35 cellular contexts compared by ENCODE assay signal in genomic region chr21:32424674-32425073, GRCh38. TPM values are rescaled to one million over a fixed set of nuclear protein-coding genes. Genes with fewer than 3 reads are reported as not detected.
DNase-seq lines count a peak whose midpoint lies in the region; ATAC-seq and TF ChIP-seq lines count a peak whose summit lies in the region.
"Had no signal": no experiment of that assay in that cellular context is flagged by ENCODE, and none has a peak within 500 bp of the region (broad histone marks: within the 10 kb centered on the region; RNA-seq: fewer than 3 reads in every experiment).

No MANE protein-coding gene starts in this region.

- H3K27me3 ChIP-seq in RWPE2 (ENCODE audit: insufficient read depth, poor library complexity, severe bottlenecking) (no peaks in the 10 kb centered on the region), fibroblast of lung (ENCODE audit: control insufficient read depth, insufficient read depth, low read length) (no peaks in the 10 kb centered on the region)
- H3K27me3 ChIP-seq: colonic mucosa, thyroid gland, uterus had no signal

- H3K4me1 Mint-ChIP-seq in natural killer cell = peaks cover 7% of the 10 kb centered on the region in 2 donors
- H3K4me1 Mint-ChIP-seq: activated naive CD4-positive, alpha-beta T cell treated with anti-CD3 and anti-CD28 coated beads, Interleukin-2, amount 50 U/mL, for 24 hours; neural crest cell; stimulated activated naive CD8-positive, alpha-beta T cell treated with anti-CD3 and anti-CD28 coated beads, Interleukin-15, amount 100 ng/mL, for 72 hours had no signal

- no peaks in the 10 kb centered on the region for H3K79me2 ChIP-seq in fibroblast of lung (ENCODE audit: control insufficient read depth, insufficient read depth, low read length)

- H3K4me3 ChIP-seq in HEK293 (ENCODE audit: low read depth, low read length) = no peak overlapping the region
- H3K4me3 ChIP-seq in RWPE2 (ENCODE audit: severe bottlenecking) = no peak overlapping the region
- H3K4me3 ChIP-seq in fibroblast of lung (replicated peaks in 1 of 4; ENCODE audit: control extremely low read depth in 1 of 4, insufficient read depth in 1 of 4, low read depth in 3 of 4, low read length in 4 of 4) = no peak overlapping the region
- H3K4me3 ChIP-seq: colonic mucosa, HAP-1, left ventricle myocardium inferior, thyroid gland, uterus had no signal

- no peaks in the 10 kb centered on the region for H3K9me3 ChIP-seq in HEK293 (ENCODE audit: control insufficient read depth, insufficient read depth, low read depth, low read length)
- no peaks in the 10 kb centered on the region for H3K9me3 ChIP-seq in RWPE2 (ENCODE audit: severe bottlenecking)
- H3K9me3 ChIP-seq in fibroblast of lung (ENCODE audit: control insufficient read depth, insufficient read depth, low read depth, low read length) = no peaks in the 10 kb centered on the region
- H3K9me3 ChIP-seq: BE2C, colonic mucosa, HAP-1, thyroid gland, uterus had no signal

- H3K36me3 ChIP-seq in HEK293 (ENCODE audit: control insufficient read depth in 2 of 2, insufficient read depth in 1 of 2, low read length in 2 of 2) = no peaks in the 10 kb centered on the region
- H3K36me3 ChIP-seq in RWPE2 (ENCODE audit: low read depth) = peaks cover 11% of the 10 kb centered on the region
- no peaks in the 10 kb centered on the region for H3K36me3 ChIP-seq in fibroblast of lung (ENCODE audit: control insufficient read depth, insufficient read depth, low read length)
- H3K36me3 ChIP-seq: BE2C, colonic mucosa, HAP-1, thyroid gland, uterus had no signal

- H3K4me1 ChIP-seq in HEK293 (ENCODE audit: control insufficient read depth, insufficient read depth, low read length) (no peaks in the 10 kb centered on the region), RWPE2 (ENCODE audit: insufficient read depth, poor library complexity, severe bottlenecking) (peaks cover 52% of the 10 kb centered on the region), fibroblast of lung (ENCODE audit: control insufficient read depth, extremely low read depth, insufficient read depth, low read length) (peaks cover 4% of the 10 kb centered on the region)
- H3K4me1 ChIP-seq: BE2C, colonic mucosa had no signal

- no peak overlapping the region for H3K9ac ChIP-seq in fibroblast of lung (ENCODE audit: insufficient read depth, low read length)

- TF ChIP-seq CTCF in HEK293 (tag by site-specific recombination; IDR thresholded peaks at IDR 0.05) (no peak), RWPE2 (IDR thresholded peaks at IDR 0.05; ENCODE audit: poor library complexity, severe bottlenecking) (no peak), fibroblast of lung (conservative IDR thresholded peaks at IDR 0.05 in 1 of 2, IDR thresholded peaks at IDR 0.05 in 1 of 2; ENCODE audit: low read depth in 1 of 2, low read length in 2 of 2) (no peak), natural killer cell (IDR thresholded peaks at IDR 0.05) (no peak)

- H3K27me3 Mint-ChIP-seq in natural killer cell (ENCODE audit: low read depth in 2 of 2) = no peaks in the 10 kb centered on the region
- H3K27me3 Mint-ChIP-seq: activated naive CD4-positive, alpha-beta T cell treated with anti-CD3 and anti-CD28 coated beads, Interleukin-2, amount 50 U/mL, for 24 hours; stimulated activated naive CD8-positive, alpha-beta T cell treated with anti-CD3 and anti-CD28 coated beads, Interleukin-15, amount 100 ng/mL, for 72 hours had no signal

- H3K4me3 Mint-ChIP-seq in natural killer cell = no peak overlapping the region
- H3K4me3 Mint-ChIP-seq: activated CD8-positive, alpha-beta T cell treated with anti-CD3 and anti-CD28 coated beads, Interleukin-2, amount 10 ng/mL, durations not matched to agents 7 days and 5 days; activated naive CD4-positive, alpha-beta T cell treated with anti-CD3 and anti-CD28 coated beads, Interleukin-2, amount 50 U/mL, for 24 hours; CD8-positive, alpha-beta T cell; neural crest cell; stimulated activated naive CD8-positive, alpha-beta T cell treated with anti-CD3 and anti-CD28 coated beads, Interleukin-15, amount 100 ng/mL, for 72 hours; T-helper 2 cell treated with Interferon-gamma antibody and Interleukin-4, amounts not matched to agents 5 μg/mL and 100 μg/mL, for 36 hours had no signal

- ATAC-seq in RWPE2 (ENCODE audit: low read depth) (no peak), GM18907 (IDR thresholded peaks at IDR 0.05; ENCODE audit: unreplicated experiment) (no peak), natural killer cell (no peak), GM19463 (IDR thresholded peaks at IDR 0.05; ENCODE audit: unreplicated experiment) (no peak)
- ATAC-seq: activated CD8-positive, alpha-beta T cell treated with anti-CD3 and anti-CD28 coated beads, Interleukin-2, amount 10 ng/mL, durations not matched to agents 7 days and 5 days; CD8-positive, alpha-beta T cell; right cardiac atrium; stimulated activated naive CD8-positive, alpha-beta T cell treated with anti-CD3 and anti-CD28 coated beads, Interleukin-15, amount 100 ng/mL, for 72 hours had no signal

- DNase-seq in A172 (ENCODE audit: low spot score) = peak; percentile 47
- DNase-seq in RWPE2 (ENCODE audit: low spot score) = no peak
- DNase-seq in fibroblast of lung (ENCODE audit: low read depth in 2 of 2) = peak; percentile 26 to 63
- DNase-seq in natural killer cell = no peak
- DNase-seq in activated gamma-delta T cell (lab: John Stamatoyannopoulos, UW) = no peak
- DNase-seq: ACHN; activated CD8-positive, alpha-beta T cell treated with anti-CD3 and anti-CD28 coated beads, Interleukin-2, amount 10 ng/mL, durations not matched to agents 7 days and 5 days; amygdala; BE2C; CD8-positive, alpha-beta T cell; colonic mucosa; effector CD4-positive, alpha-beta T cell; head of caudate nucleus; islet precursor cell; left ventricle myocardium inferior; mesenchymal stem cell; NCI-H1092; NCI-H1694 treated with DMSO at 0.1 percent for 48 hours; NCI-H510A; OCI-M1; posterior cingulate gyrus; right cardiac atrium; Right ventricle myocardium superior; stimulated activated CD4-positive, alpha-beta T cell treated with anti-CD3 and anti-CD28 coated beads, Interleukin-2, amount 100 ng/mL, for 24 hours; stimulated activated CD8-positive, alpha-beta memory T cell treated with anti-CD3 and anti-CD28 coated beads, Interleukin-4, amount 100 ng/mL, for 48 hours; stimulated activated naive CD8-positive, alpha-beta T cell treated with anti-CD3 and anti-CD28 coated beads, Interleukin-15, amount 100 ng/mL, for 72 hours; thyroid gland; uterus had no signal

- H3K4me2 ChIP-seq in fibroblast of lung (ENCODE audit: extremely low read depth, insufficient read depth, low read length) = no peak overlapping the region

- POLR2A ChIA-PET in HEK293 (lab: Yijun Ruan, JAX) = interaction anchor here (0.5 kb wide), 1 partner anchor 259 kb away, joined by 3 read pairs; no protein-coding TSS in a partner anchor

- CTCF ChIA-PET in HEK293 (lab: Yijun Ruan, JAX) = no interaction called here

- H3K27ac ChIP-seq in HEK293 (ENCODE audit: extremely low read depth, low read depth, low read length) (no peak overlapping the region), RWPE2 (ENCODE audit: poor library complexity, severe bottlenecking) (peak overlapping the region; percentile 91), fibroblast of lung (ENCODE audit: insufficient read depth, low read length) (no peak overlapping the region)
- H3K27ac ChIP-seq: colonic mucosa, thyroid gland had no signal

- H3K27ac Mint-ChIP-seq in natural killer cell = no peak overlapping the region
- H3K27ac Mint-ChIP-seq: activated CD8-positive, alpha-beta T cell treated with anti-CD3 and anti-CD28 coated beads, Interleukin-2, amount 10 ng/mL, durations not matched to agents 7 days and 5 days; activated naive CD4-positive, alpha-beta T cell treated with anti-CD3 and anti-CD28 coated beads, Interleukin-2, amount 50 U/mL, for 24 hours; CD8-positive, alpha-beta T cell; stimulated activated naive CD8-positive, alpha-beta T cell treated with anti-CD3 and anti-CD28 coated beads, Interleukin-15, amount 100 ng/mL, for 72 hours; T-helper 2 cell treated with Interferon-gamma antibody and Interleukin-4, amounts not matched to agents 5 μg/mL and 100 μg/mL, for 36 hours had no signal

- intact Hi-C loops in natural killer cell (cut with micrococcal nuclease) = no loop called here

- no peaks in the 10 kb centered on the region for H4K20me1 ChIP-seq in fibroblast of lung (ENCODE audit: control insufficient read depth, extremely low read depth, insufficient read depth, low read length)

- H3K9me3 Mint-ChIP-seq in natural killer cell = peaks cover 0 to 4% of the 10 kb centered on the region in 2 donors
- H3K9me3 Mint-ChIP-seq: activated naive CD4-positive, alpha-beta T cell treated with anti-CD3 and anti-CD28 coated beads, Interleukin-2, amount 50 U/mL, for 24 hours; T-helper 2 cell treated with Interferon-gamma antibody and Interleukin-4, amounts not matched to agents 5 μg/mL and 100 μg/mL, for 36 hours had no signal

- H2AFZ ChIP-seq in fibroblast of lung (ENCODE audit: low read length) = no peak overlapping the region

- H3K36me3 Mint-ChIP-seq in natural killer cell = no peaks in the 10 kb centered on the region

TF ChIP-seq in HEK293, 187 proteins besides CTCF, POLR2A, EP300 and RAD21 (continues in another document):
- no peak for TF ChIP-seq AEBP2 (tag by site-specific recombination; IDR thresholded peaks at IDR 0.05; ENCODE audit: borderline replicate concordance)

RNA-seq across cellular contexts. Expression of gene EVA1C, which starts 12.2 kb away (rescaled TPM):
- total RNA-seq in A172 (2014; rRNA removed; shearing (Covaris generic)) = 1.1 and 2.5 TPM in 2 replicates
- total RNA-seq in fibroblast of lung (4.4 and 4.6 TPM in 2 replicates), natural killer cell (10 to 100 TPM; 14.7 to 27.8 (median 15.8) TPM)
- 2.4 and 5.7 TPM in 2 replicates for polyA plus RNA-seq in fibroblast of lung
- 2.2 and 6.4 TPM in 2 replicates for polyA plus RNA-seq in fibroblast of lung (2012)
- polyA minus RNA-seq in fibroblast of lung (ENCODE audit: low replicate concordance) = 5.3 and 5.4 TPM in 2 replicates
- total RNA-seq: neural crest cell had no signal

RNA-seq across cellular contexts. Expression of gene URB1, which starts 31.9 kb away (rescaled TPM):
- total RNA-seq in A172 (2014; rRNA removed; shearing (Covaris generic)) = 16.7 and 20.9 TPM in 2 replicates
- total RNA-seq in fibroblast of lung (15.7 and 17.7 TPM in 2 replicates), natural killer cell (1 to 10 TPM; 6.1 to 7.8 (median 7.5) TPM)
- polyA plus RNA-seq in fibroblast of lung = 4.3 and 7.3 TPM in 2 replicates
- 6.0 and 10.0 TPM in 2 replicates for polyA plus RNA-seq in fibroblast of lung (2012)
- 16.5 and 38.7 TPM in 2 replicates for polyA minus RNA-seq in fibroblast of lung (ENCODE audit: low replicate concordance)

Comparison
In these comparisons a context has a peak if more than half of its experiments do, and no peak if none do; other contexts are left out.
1. DNase-seq: peak in A172 (single experiment) and fibroblast of lung (2 of 2); none in RWPE2 (single experiment), natural killer cell (single experiment) and activated gamma-delta T cell (single experiment).